11 cellular contexts compared by ENCODE assay signal in genomic region chr20:46699651-46700359, GRCh38. TPM values are rescaled to one million over a fixed set of nuclear protein-coding genes. Genes with fewer than 3 reads are reported as not detected.
DNase-seq lines count a peak whose midpoint lies in the region; ATAC-seq and TF ChIP-seq lines count a peak whose summit lies in the region.
"Had no signal": no experiment of that assay in that cellular context is flagged by ENCODE, and none has a peak within 500 bp of the region (broad histone marks: within the 10 kb centered on the region; RNA-seq: fewer than 3 reads in every experiment).

No MANE protein-coding gene starts in this region.

- H3K4me1 ChIP-seq in H9 (ENCODE audit: insufficient read depth, low read length) (no peaks in the 10 kb centered on the region; the same call in 1 of the 2 replicates), SK-N-SH (ENCODE audit: control insufficient read depth in 1 of 2, insufficient read depth in 2 of 2, low read depth in 1 of 2, low read length in 1 of 2) (peaks cover 0 to 2% of the 10 kb centered on the region in 2 experiments; a peak in 1 of 4 replicates)

- no peak overlapping the region for H3K23ac ChIP-seq in H9 (ENCODE audit: insufficient read length, low read depth, low read length)

- H3K27ac ChIP-seq in AG04450 (ENCODE audit: low read depth, low read length) (no peak overlapping the region), H9 (ENCODE audit: insufficient read length, low read depth, low read length) (no peak overlapping the region), SK-N-SH (ENCODE audit: low read depth in 2 of 2, low read length in 1 of 2) (no peak overlapping the region)

- no peaks in the 10 kb centered on the region; a peak in 1 of 7 replicates for H3K36me3 Mint-ChIP-seq in H9 (ENCODE audit: insufficient read depth in 1 of 3, low read depth in 3 of 3)

- no peak overlapping the region for H2BK12ac ChIP-seq in H9 (ENCODE audit: insufficient read length, low read depth, low read length)

- H3K27me3 Mint-ChIP-seq in H9 (ENCODE audit: low read depth), result no peaks in the 10 kb centered on the region

- H3K4me2 ChIP-seq in H9 (ENCODE audit: insufficient read depth, insufficient read length, low read length) (no peak overlapping the region), SK-N-SH (no peak overlapping the region)

- H3K4me3 Mint-ChIP-seq in H9, result no peak overlapping the region
- H3K4me3 Mint-ChIP-seq: IgD-negative memory B cell had no signal

- H3K4me3 ChIP-seq in AG04450 (ENCODE audit: low read depth, low read length) (no peak overlapping the region), SK-N-SH (ENCODE audit: low read depth in 2 of 2, low read length in 1 of 2) (no peak overlapping the region), fibroblast of the aortic adventitia (ENCODE audit: low read depth, low read length) (no peak overlapping the region)

- no peaks in the 10 kb centered on the region for H3K36me3 ChIP-seq in SK-N-SH (replicated peaks in 1 of 2; ENCODE audit: control insufficient read depth in 1 of 2, insufficient read depth in 2 of 2, low read length in 1 of 2)

- no peaks in the 10 kb centered on the region for H3K23me2 ChIP-seq in H9 (ENCODE audit: insufficient read length, low read depth, low read length, poor library complexity, severe bottlenecking)

- peak; percentile 85 for TF ChIP-seq CTCF in AG04450 (IDR thresholded peaks at IDR 0.05; ENCODE audit: low read depth, low read length)
- peak; percentile 86 for TF ChIP-seq CTCF in H9 (conservative IDR thresholded peaks at IDR 0.05)
- TF ChIP-seq CTCF in SK-N-SH (IDR thresholded peaks at IDR 0.05), result peak; percentile 59
- peak; percentile 81 for TF ChIP-seq CTCF in fibroblast of the aortic adventitia (IDR thresholded peaks at IDR 0.05; ENCODE audit: insufficient read depth, low read length)

- no peak overlapping the region for H3K18ac ChIP-seq in H9 (ENCODE audit: insufficient read length, low read depth, low read length)

- no peaks in the 10 kb centered on the region for H3K79me2 ChIP-seq in H9 (ENCODE audit: insufficient read depth, low read length)
- no peaks in the 10 kb centered on the region for H3K79me2 ChIP-seq in SK-N-SH (ENCODE audit: insufficient read depth)

- no peak overlapping the region for H2BK15ac ChIP-seq in H9 (ENCODE audit: low read depth, low read length)

- H2AFZ ChIP-seq in H9 (ENCODE audit: low read length), result no peak overlapping the region
- 0 out of 2 replicates have a peak overlapping the region, but pooled peaks have one; percentile 23 for H2AFZ ChIP-seq in SK-N-SH (ENCODE audit: low read depth)

- no peak for DNase-seq in AG04450 (ENCODE audit: low read depth, low spot score)
- no peak for DNase-seq in H9
- DNase-seq in SK-N-SH, result no peak
- DNase-seq in fibroblast of the aortic adventitia (ENCODE audit: low read depth), result peak; percentile 50
- DNase-seq in activated T-cell treated with anti-CD3 and anti-CD28 coated beads, Interleukin-2, amount 50 U/mL, for 48 hours, result no peak
- no peak for DNase-seq in activated gamma-delta T cell (lab: John Stamatoyannopoulos, UW)
- DNase-seq in activated naive CD4-positive, alpha-beta T cell (lab: John Stamatoyannopoulos, UW), result no peak
- DNase-seq: activated naive CD4-positive, alpha-beta T cell treated with Interleukin-2 at 50 U/mL for 16 hours; naive B cell had no signal

- H3K27me3 ChIP-seq in AG04450 (ENCODE audit: control insufficient read depth, insufficient read depth, low read length) (no peaks in the 10 kb centered on the region), H9 (ENCODE audit: insufficient read depth, low read length) (no peaks in the 10 kb centered on the region), SK-N-SH (ENCODE audit: insufficient read depth) (no peaks in the 10 kb centered on the region)

- H4K5ac ChIP-seq in H9 (ENCODE audit: insufficient read length, low read depth, low read length), result no peak overlapping the region

- no peaks in the 10 kb centered on the region for H3K9me2 ChIP-seq in SK-N-SH

- peaks cover 3% of the 10 kb centered on the region for H3F3A ChIP-seq in SK-N-SH (replicated peaks; ENCODE audit: insufficient read depth)

- no peak overlapping the region for H4K91ac ChIP-seq in H9 (ENCODE audit: insufficient read length, low read depth, low read length)

- H4K8ac ChIP-seq in H9 (replicated peaks; ENCODE audit: insufficient read length, low read depth, low read length), result no peak overlapping the region

- H3K14ac ChIP-seq in H9 (ENCODE audit: insufficient read depth, low read length), result no peak overlapping the region

- WGBS in H9 (ENCODE audit: extremely low coverage, insufficient read length, low lambda C conversion rate), result no CpG with 5 or more reads among the region's 12 CpGs
- 61% methylated on average over 12 of the region's 12 CpGs for WGBS in SK-N-SH (ENCODE audit: low lambda C conversion rate)

- H2BK120ac ChIP-seq in H9 (ENCODE audit: low read depth, low read length, poor library complexity, severe bottlenecking), result no peak overlapping the region

- no peak overlapping the region for H3K27ac Mint-ChIP-seq in H9
- H3K27ac Mint-ChIP-seq: IgD-negative memory B cell had no signal

- H3T11ph ChIP-seq in H9 (ENCODE audit: low read length), result no peak overlapping the region

- TF ChIP-seq EP300 in SK-N-SH (IDR thresholded peaks at IDR 0.05; ENCODE audit: borderline replicate concordance in 1 of 2, low read depth in 1 of 2, low read length in 1 of 2), result no peak

- H3K4me1 Mint-ChIP-seq in H9, result peaks cover 37 to 56% of the 10 kb centered on the region in 2 experiments
- H3K4me1 Mint-ChIP-seq: IgD-negative memory B cell, naive B cell had no signal

- no peak overlapping the region for H3K9ac ChIP-seq in H9 (ENCODE audit: extremely low read depth, insufficient read length, low read length)
- H3K9ac ChIP-seq in SK-N-SH, result no peak overlapping the region

- POLR2A ChIA-PET in AG04450 (lab: Yijun Ruan, JAX) (no interaction called here), SK-N-SH (lab: Yijun Ruan, JAX) (no interaction called here)

- peak; percentile 53; the same call in 1 of the 2 replicates for TF ChIP-seq RAD21 in SK-N-SH (IDR thresholded peaks at IDR 0.05; ENCODE audit: low read length)

- no peak overlapping the region for H3K56ac ChIP-seq in H9 (ENCODE audit: insufficient read length, low read depth, low read length)

- H3K9me3 ChIP-seq in AG04450 (ENCODE audit: control insufficient read depth, insufficient read depth, low read length) (no peaks in the 10 kb centered on the region), H9 (ENCODE audit: control insufficient read depth, low read depth, low read length) (no peaks in the 10 kb centered on the region), SK-N-SH (no peaks in the 10 kb centered on the region)

- no peak for ATAC-seq in GM21717 (IDR thresholded peaks at IDR 0.05; ENCODE audit: unreplicated experiment)

- H3K79me1 ChIP-seq in H9 (ENCODE audit: insufficient read depth, low read depth, low read length, poor library complexity, severe bottlenecking), result no peaks in the 10 kb centered on the region

- no peak overlapping the region for H2AK5ac ChIP-seq in H9 (ENCODE audit: insufficient read length, low read length)

- CTCF ChIA-PET in AG04450 (lab: Charles Lee) (interaction anchor here (0.9 kb wide), 1 partner anchor 10 kb away, joined by 5 read pairs; no protein-coding TSS in a partner anchor), SK-N-SH (lab: Yijun Ruan, JAX) (interaction anchor here (0.7 to 1.3 kb wide), 3 partner anchors 11 to 171 kb away, joined by 3 to 4 read pairs (median 3); partner anchors contain the start of gene TP53RK)

- no peak overlapping the region for H3K4ac ChIP-seq in H9 (ENCODE audit: low read depth, low read length)

- H2BK20ac ChIP-seq in H9 (ENCODE audit: low read depth, low read length, poor library complexity, severe bottlenecking), result no peak overlapping the region

- H4K20me1 ChIP-seq in H9 (ENCODE audit: control insufficient read depth, insufficient read depth, insufficient read length) (no peaks in the 10 kb centered on the region), SK-N-SH (ENCODE audit: insufficient read depth) (no peaks in the 10 kb centered on the region)

- H3K9me3 Mint-ChIP-seq in H9, result peaks cover 0 to 2% of the 10 kb centered on the region in 2 experiments

- H2BK5ac ChIP-seq in H9 (ENCODE audit: insufficient read length, low read length), result no peak overlapping the region

TF ChIP-seq in SK-N-SH, 30 proteins besides CTCF, POLR2A, EP300 and RAD21 (continues in another document):
- TF ChIP-seq RXRA (IDR thresholded peaks at IDR 0.05; ENCODE audit: borderline replicate concordance, low read depth), result no peak
- peak; percentile 20; the same call in 1 of the 2 replicates for TF ChIP-seq SMC3 (IDR thresholded peaks at IDR 0.05; ENCODE audit: low read depth, low read length)
- TF ChIP-seq USF1 (IDR thresholded peaks at IDR 0.05; ENCODE audit: borderline replicate concordance, low read depth), result no peak
- TF ChIP-seq ELF1 (IDR thresholded peaks at IDR 0.05), result no peak
- TF ChIP-seq GABPA (IDR thresholded peaks at IDR 0.05; ENCODE audit: low read depth), result no peak
- TF ChIP-seq TEAD4 (IDR thresholded peaks at IDR 0.05; ENCODE audit: borderline replicate concordance, insufficient read depth), result no peak

RNA-seq across cellular contexts. Expression of gene SLC2A10, which starts 9.6 kb away (rescaled TPM):
- polyA plus RNA-seq in AG04450 (2011; rRNA removed) (35.5 and 36.9 TPM in 2 replicates), SK-N-SH (2012; rRNA removed) (12.6 and 14.1 TPM in 2 replicates)
- polyA minus RNA-seq in AG04450 (2011; rRNA and poly(A)+ RNA removed), result 41.7 and 47.2 TPM in 2 replicates
- total RNA-seq in H9 (2021) (8.2 and 9.9 TPM in 2 replicates), fibroblast of the aortic adventitia (ENCODE audit: low replicate concordance) (37.4 and 43.4 TPM in 2 replicates)
- polyA plus RNA-seq in SK-N-SH (2012; cell fraction: cytosol; rRNA removed), result 8.9 and 10.7 TPM in 2 replicates
- polyA plus RNA-seq in SK-N-SH (2012; cell fraction: nucleus; rRNA removed), result 13.8 and 17.0 TPM in 2 replicates
- polyA plus RNA-seq: IgD-negative memory B cell had no signal

RNA-seq across cellular contexts. Expression of gene TP53RK, which starts 10.6 kb away (rescaled TPM):
- 13.3 and 14.3 TPM in 2 replicates for polyA plus RNA-seq in AG04450 (2011; rRNA removed)
- 9.0 and 10.2 TPM in 2 replicates for polyA minus RNA-seq in AG04450 (2011; rRNA and poly(A)+ RNA removed)
- total RNA-seq in H9 (2021), result 21.1 and 21.5 TPM in 2 replicates
- polyA plus RNA-seq in SK-N-SH (2012; rRNA removed), result 5.4 and 5.5 TPM in 2 replicates
- polyA plus RNA-seq in SK-N-SH (2012; cell fraction: cytosol; rRNA removed), result 5.6 and 6.5 TPM in 2 replicates
- 3.5 TPM in 2 replicates for polyA plus RNA-seq in SK-N-SH (2012; cell fraction: nucleus; rRNA removed)
- total RNA-seq in fibroblast of the aortic adventitia (ENCODE audit: low replicate concordance), result 12.4 and 17.4 TPM in 2 replicates

RNA-seq across cellular contexts. Expression of gene SLC13A3, which starts 48.5 kb away (rescaled TPM):
- polyA plus RNA-seq in AG04450 (2011; rRNA removed) (2.4 and 3.8 TPM in 2 replicates), SK-N-SH (2012; rRNA removed) (0.10 and 0.21 TPM in 2 replicates)
- 4.2 and 6.9 TPM in 2 replicates for polyA minus RNA-seq in AG04450 (2011; rRNA and poly(A)+ RNA removed)
- total RNA-seq in H9 (2021) (15.2 and 17.5 TPM in 2 replicates), fibroblast of the aortic adventitia (ENCODE audit: low replicate concordance) (3.0 and 4.2 TPM in 2 replicates)
- 0.04 and 0.18 TPM in 2 replicates for polyA plus RNA-seq in SK-N-SH (2012; cell fraction: cytosol; rRNA removed)
- polyA plus RNA-seq in SK-N-SH (2012; cell fraction: nucleus; rRNA removed), result 0.80 and 0.86 TPM in 2 replicates
- polyA plus RNA-seq: IgD-negative memory B cell had no signal
